Comparison of ENCODE assay signal across 9 cellular contexts in genomic region chr17:7204335-7204734, GRCh38. TPM values are rescaled to one million over a fixed set of nuclear protein-coding genes. Genes with fewer than 3 reads are reported as not detected.
DNase-seq lines count a peak whose midpoint lies in the region; ATAC-seq and TF ChIP-seq lines count a peak whose summit lies in the region.
"Had no signal": no experiment of that assay in that cellular context is flagged by ENCODE, and none has a peak within 500 bp of the region (broad histone marks: within the 10 kb centered on the region; RNA-seq: fewer than 3 reads in every experiment).

No MANE protein-coding gene starts in this region.

- no peaks in the 10 kb centered on the region for H3K9me3 Mint-ChIP-seq in central memory CD8-positive, alpha-beta T cell

- H3K27ac ChIP-seq in muscle layer of duodenum (ENCODE audit: low read length) = no peak overlapping the region

- H3K36me3 ChIP-seq in muscle layer of duodenum (ENCODE audit: control insufficient read depth in 1 of 2, insufficient read depth in 2 of 2, low read length in 2 of 2) = peaks cover 14 to 27% of the 10 kb centered on the region in 2 donors

- peak overlapping the region; percentile 77 for H3K4me3 Mint-ChIP-seq in central memory CD8-positive, alpha-beta T cell

- TF ChIP-seq CTCF in AG10803 (conservative IDR thresholded peaks at IDR 0.05; ENCODE audit: low read length) = no peak

- H3K4me1 Mint-ChIP-seq in central memory CD8-positive, alpha-beta T cell = peaks cover 29% of the 10 kb centered on the region

- H3K4me1 ChIP-seq in muscle layer of duodenum (ENCODE audit: control insufficient read depth in 1 of 2, insufficient read depth in 2 of 2, low read length in 2 of 2) = peaks cover 0 to 4% of the 10 kb centered on the region in 2 donors

- H3K36me3 Mint-ChIP-seq in central memory CD8-positive, alpha-beta T cell (ENCODE audit: insufficient read depth) = peaks cover 14% of the 10 kb centered on the region

- H3K27me3 ChIP-seq in muscle layer of duodenum (ENCODE audit: low read depth, low read length) = no peaks in the 10 kb centered on the region

- peak overlapping the region; percentile 94 for H3K27ac Mint-ChIP-seq in central memory CD8-positive, alpha-beta T cell (ENCODE audit: low read depth)

- no peaks in the 10 kb centered on the region for H3K9me3 ChIP-seq in muscle layer of duodenum (ENCODE audit: control insufficient read depth in 1 of 2, low read length in 2 of 2)

- DNase-seq in AG10803 (ENCODE audit: low read depth) (no peak), foreskin melanocyte (no peak)
- DNase-seq in Jurkat, Clone E6-1 (ENCODE audit: low read depth, low spot score) = no peak
- no peak for DNase-seq in central memory CD8-positive, alpha-beta T cell (ENCODE audit: low spot score in 2 of 2)
- DNase-seq: NCI-H446 treated with DMSO at 0.1 percent for 48 hours had no signal

- ATAC-seq in central memory CD8-positive, alpha-beta T cell (replicated peaks; ENCODE audit: extremely low read depth, poor library complexity, severe bottlenecking) = peak; percentile 27
- ATAC-seq in GM21447 (IDR thresholded peaks at IDR 0.05; ENCODE audit: unreplicated experiment) (no peak), HG03469 (IDR thresholded peaks at IDR 0.05; ENCODE audit: unreplicated experiment) (no peak), HG03280 (IDR thresholded peaks at IDR 0.05; ENCODE audit: unreplicated experiment) (no peak)

- H3K27me3 Mint-ChIP-seq in central memory CD8-positive, alpha-beta T cell = peaks cover 10% of the 10 kb centered on the region

- peak overlapping the region; percentile 70 for H3K4me3 ChIP-seq in AG10803 (ENCODE audit: low read length)
- peak overlapping the region; percentile 58 for H3K4me3 ChIP-seq in Jurkat, Clone E6-1 (ENCODE audit: low read length)
- peak overlapping the region; percentile 55 to 69 for H3K4me3 ChIP-seq in muscle layer of duodenum (ENCODE audit: low read depth in 1 of 2, low read length in 2 of 2)

RNA-seq across cellular contexts. Expression of gene DLG4, which starts 15.3 kb away (rescaled TPM):
- polyA plus RNA-seq in Jurkat, Clone E6-1 (2012; ENCODE audit: insufficient read depth, insufficient read length) = 33.0 TPM

RNA-seq across cellular contexts. Expression of gene ACADVL, which starts 15.4 kb away (rescaled TPM):
- polyA plus RNA-seq in Jurkat, Clone E6-1 (2012; ENCODE audit: insufficient read depth, insufficient read length) = 423 TPM

RNA-seq across cellular contexts. Expression of gene ASGR1, which starts 25.2 kb away (rescaled TPM):
- 9.3 TPM for polyA plus RNA-seq in Jurkat, Clone E6-1 (2012; ENCODE audit: insufficient read depth, insufficient read length)

RNA-seq across cellular contexts. Expression of gene DVL2, which starts 30.0 kb away (rescaled TPM):
- polyA plus RNA-seq in Jurkat, Clone E6-1 (2012; ENCODE audit: insufficient read depth, insufficient read length) = 61.9 TPM

RNA-seq across cellular contexts. Expression of gene PHF23, which starts 34.9 kb away (rescaled TPM):
- 56.0 TPM for polyA plus RNA-seq in Jurkat, Clone E6-1 (2012; ENCODE audit: insufficient read depth, insufficient read length)
